In genomic region chr17:75077490-75078096, GRCh38 we compare ENCODE assay signal across 6 cellular contexts. TPM values are rescaled to one million over a fixed set of nuclear protein-coding genes. Genes with fewer than 3 reads are reported as not detected.
DNase-seq lines count a peak whose midpoint lies in the region; ATAC-seq and TF ChIP-seq lines count a peak whose summit lies in the region.

No MANE protein-coding gene starts in this region.

- TF ChIP-seq CTCF in gastroesophageal sphincter (IDR thresholded peaks at IDR 0.05) = peak in 3 of 4 experiments; percentile 26 to 43 (median 41)

- no peak for TF ChIP-seq EP300 in gastroesophageal sphincter (IDR thresholded peaks at IDR 0.05)

- no peaks in the 10 kb centered on the region for H3K9me3 ChIP-seq in gastroesophageal sphincter

- no peaks in the 10 kb centered on the region for H3K36me3 ChIP-seq in gastroesophageal sphincter

- TF ChIP-seq POLR2A in gastroesophageal sphincter (IDR thresholded peaks at IDR 0.05) = peak in 1 of 2 donors; percentile 28

- peak overlapping the region in 3 of 4 donors; percentile 84 to 88 (median 86) for H3K27ac ChIP-seq in gastroesophageal sphincter

- peaks cover 0 to 24% (median 5%) of the 10 kb centered on the region in 3 donors for H3K4me1 ChIP-seq in gastroesophageal sphincter

- WGBS in gastroesophageal sphincter (ENCODE audit: low coverage in 1 of 2), 2 donors = 8% methylated on average over 11 of the region's 51 CpGs; no CpG with 5 or more reads in 1 of the 2 donors

- H3K27me3 ChIP-seq in gastroesophageal sphincter = no peaks in the 10 kb centered on the region

- peak; percentile 56 to 63 for DNase-seq in stimulated activated CD4-positive, alpha-beta T cell treated with anti-CD3 and anti-CD28 coated beads, Interleukin-2, amount 100 ng/mL, for 24 hours
- DNase-seq in NCI-H1105 treated with DMSO at 0.1 percent for 48 hours (lab: John Stamatoyannopoulos, UW) (no peak), GM19240 (ENCODE audit: insufficient read length, low spot score) (no peak)

- ATAC-seq in GM19438 (IDR thresholded peaks at IDR 0.05; ENCODE audit: low read depth, unreplicated experiment) (peak; percentile 44), gastroesophageal sphincter (peak; percentile 91)
- ATAC-seq in activated CD4-positive, CD25-positive, alpha-beta regulatory T cell treated with anti-CD3 and anti-CD28 coated beads, Interleukin-2, amount 50 U/mL, for 24 hours = peak; percentile 85 to 86

- H3K4me3 ChIP-seq in gastroesophageal sphincter = peak overlapping the region; percentile 3 to 57

RNA-seq across cellular contexts. Expression of gene SLC16A5, which starts 10.2 kb away (rescaled TPM):
- 1 to 10 TPM; 4.0 to 6.9 (median 5.2) TPM for total RNA-seq in gastroesophageal sphincter

RNA-seq across cellular contexts. Expression of gene KCTD2, which starts 30.6 kb away (rescaled TPM):
- total RNA-seq in gastroesophageal sphincter = 10 to 100 TPM; 27.1 to 39.7 (median 28.8) TPM

RNA-seq across cellular contexts. Expression of gene ATP5PD, which starts 30.8 kb away (rescaled TPM):
- 100 to 1,000 TPM; 213 to 337 (median 307) TPM for total RNA-seq in gastroesophageal sphincter

RNA-seq across cellular contexts. Expression of gene ARMC7, which starts 32.2 kb away (rescaled TPM):
- total RNA-seq in gastroesophageal sphincter = 1 to 10 TPM; 2.4 to 6.1 (median 3.9) TPM

RNA-seq across cellular contexts. Expression of gene NT5C, which starts 53.9 kb away (rescaled TPM):
- 100 to 1,000 TPM in 2 of 4 donors, 10 to 100 TPM in 2; 74.5 to 121 (median 99.6) TPM for total RNA-seq in gastroesophageal sphincter

Comparison
In these comparisons a context has a peak if more than half of its experiments do, and no peak if none do; other contexts are left out.
1. DNase-seq: peak in stimulated activated CD4-positive, alpha-beta T cell treated with anti-CD3 and anti-CD28 coated beads, Interleukin-2, amount 100 ng/mL, for 24 hours (2 of 2); none in NCI-H1105 treated with DMSO at 0.1 percent for 48 hours (single experiment) and GM19240 (single experiment).
2. Peak in every context shown above with its lines, with median percentiles within 50 percentile points of each other: ATAC-seq.